In the genomic region with DNA sequence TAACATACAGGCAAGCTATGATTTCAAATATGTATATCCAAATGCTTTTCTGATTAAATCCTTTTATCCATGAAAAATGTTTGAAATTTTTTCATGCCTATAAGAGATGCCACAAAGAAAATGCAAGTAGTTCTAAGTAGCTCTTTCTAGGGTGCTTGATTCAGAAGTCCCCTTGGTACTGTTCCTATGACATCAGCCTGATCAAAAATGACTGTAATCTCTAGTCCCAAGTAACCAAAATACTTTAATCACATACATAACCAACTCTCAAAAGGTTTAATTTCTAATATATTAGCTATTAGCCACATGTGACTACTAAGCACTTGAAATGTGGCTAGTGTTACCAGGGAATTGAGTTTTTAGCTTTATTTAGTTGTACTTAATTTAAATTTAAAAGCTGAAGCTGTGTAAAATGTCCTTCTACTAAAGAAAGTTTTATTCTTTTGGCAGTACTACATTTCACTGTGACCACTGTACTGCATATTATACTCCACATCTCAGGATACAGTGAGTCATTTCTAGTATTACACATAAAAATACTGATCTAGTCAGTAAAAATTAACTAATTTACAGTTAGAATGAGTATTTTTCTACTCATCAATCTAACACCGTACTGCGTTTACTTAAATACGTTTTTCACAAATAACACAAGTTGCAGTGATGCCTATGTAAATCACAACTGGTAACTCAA, we compare ENCODE assay signal across 12 cellular contexts. TPM values are rescaled to one million over a fixed set of nuclear protein-coding genes. Genes with fewer than 3 reads are reported as not detected.
A peak's percentile ranks its signal among the peaks of the same experiment; 100 is the strongest.
DNase-seq lines count a peak whose midpoint lies in the region; ATAC-seq and TF ChIP-seq lines count a peak whose summit lies in the region.
"Had no signal": no experiment of that assay in that cellular context is flagged by ENCODE, and none has a peak within 500 bp of the region (broad histone marks: within the 10 kb centered on the region; RNA-seq: fewer than 3 reads in every experiment).

No MANE protein-coding gene starts in this region.

- H3K27me3 Mint-ChIP-seq in activated B cell treated with CpG ODN at 0.5 μM for 24 hours: no peaks in the 10 kb centered on the region

- TF ChIP-seq POLR2A in ovary (IDR thresholded peaks at IDR 0.05): no peak

- no peak for TF ChIP-seq CTCF in activated B cell treated with CpG ODN at 0.5 μM for 24 hours (IDR thresholded peaks at IDR 0.05)
- no peak for TF ChIP-seq CTCF in ovary (IDR thresholded peaks at IDR 0.05)
- no peak for TF ChIP-seq CTCF in GM10266 (IDR thresholded peaks at IDR 0.05; ENCODE audit: control insufficient read depth, insufficient read depth, low read depth, missing control alignments)

- POLR2A ChIA-PET in activated B cell treated with CpG ODN at 0.5 μM for 24 hours (lab: Charles Lee): interaction anchor here (0.6 to 3.4 kb wide), 13 partner anchors 12 to 178 kb away, joined by 3 to 53 read pairs (median 4); partner anchors contain the start of genes FBXW7 and TMEM154

- TF ChIP-seq EP300 in ovary (IDR thresholded peaks at IDR 0.05): no peak

- H3K27ac Mint-ChIP-seq in activated B cell treated with CpG ODN at 0.5 μM for 24 hours: peak overlapping the region; percentile 83
- H3K27ac Mint-ChIP-seq: nephron progenitor cell had no signal

- H3K9me3 Mint-ChIP-seq in activated B cell treated with CpG ODN at 0.5 μM for 24 hours: no peaks in the 10 kb centered on the region
- H3K9me3 Mint-ChIP-seq: nephron progenitor cell had no signal

- WGBS in ovary, 3 donors: 95 to 97% (median 96%) methylated on average over 3 of the region's 3 CpGs

- DNase-seq in AG08395 (ENCODE audit: low spot score): peak; percentile 8
- DNase-seq in activated B cell treated with CpG ODN at 0.5 μM for 24 hours: no peak
- DNase-seq in ovary: no peak
- DNase-seq in NCI-H69 (lab: John Stamatoyannopoulos, UW): no peak
- DNase-seq in sciatic nerve (ENCODE audit: low spot score): no peak
- no peak for DNase-seq in GM10266 (ENCODE audit: extremely low spot score)
- DNase-seq: activated CD8-positive, alpha-beta memory T cell treated with anti-CD3 and anti-CD28 coated beads, Interleukin-2, amount 50 U/mL, for 48 hours; NCI-H526 treated with DMSO at 0.1 percent for 48 hours; nephron progenitor cell; spleen had no signal

- H3K4me1 Mint-ChIP-seq in activated B cell treated with CpG ODN at 0.5 μM for 24 hours: peaks cover 29% of the 10 kb centered on the region

- peaks cover 7% of the 10 kb centered on the region for H3K36me3 Mint-ChIP-seq in activated B cell treated with CpG ODN at 0.5 μM for 24 hours (ENCODE audit: low read depth)

- peak overlapping the region; percentile 38 for H3K4me3 Mint-ChIP-seq in activated B cell treated with CpG ODN at 0.5 μM for 24 hours
- H3K4me3 Mint-ChIP-seq: nephron progenitor cell had no signal

- peak; percentile 49 for ATAC-seq in GM18907 (IDR thresholded peaks at IDR 0.05; ENCODE audit: unreplicated experiment)
- ATAC-seq in HG03060 (IDR thresholded peaks at IDR 0.05; ENCODE audit: low read depth, unreplicated experiment): peak; percentile 20
- ATAC-seq in activated B cell treated with CpG ODN at 0.5 μM for 24 hours (ENCODE audit: low read depth): no peak
- no peak for ATAC-seq in sciatic nerve

- no peaks in the 10 kb centered on the region for H3K27me3 ChIP-seq in ovary
- H3K27me3 ChIP-seq: spleen had no signal

- H3K36me3 ChIP-seq in ovary: no peaks in the 10 kb centered on the region
- H3K36me3 ChIP-seq: spleen had no signal

- H3K27ac ChIP-seq in ovary: no peak overlapping the region

- no peak overlapping the region for H3K4me3 ChIP-seq in ovary
- H3K4me3 ChIP-seq: spleen had no signal

- intact Hi-C loops in activated B cell treated with CpG ODN at 0.5 μM for 24 hours (cut with micrococcal nuclease) (loop anchor here (1.0 to 5.0 kb wide), 7 partner anchors 17 to 233 kb away; partner anchors contain the start of gene FBXW7), ovary (cut with DNase I) (loop anchor here in 2 of 4 donors (10.0 kb wide), 1 partner anchor 133 kb away; no protein-coding TSS in a partner anchor), sciatic nerve (cut with DNase I) (no loop called here)

- no peaks in the 10 kb centered on the region for H3K4me1 ChIP-seq in ovary (ENCODE audit: insufficient read depth)

- CTCF ChIA-PET in activated B cell treated with CpG ODN at 0.5 μM for 24 hours (lab: Charles Lee): interaction anchor here (0.9 to 8.4 kb wide), 31 partner anchors 7 to 626 kb away, joined by 3 to 143 read pairs (median 4); partner anchors contain the start of gene FBXW7

- no peaks in the 10 kb centered on the region for H3K9me3 ChIP-seq in ovary
- H3K9me3 ChIP-seq: spleen had no signal

RNA-seq across cellular contexts. Expression of gene FBXW7, which starts 33.9 kb away (rescaled TPM):
- total RNA-seq in activated B cell treated with CpG ODN at 0.5 μM for 24 hours (96.5 and 102 TPM in 2 replicates), ovary (10 to 100 TPM; 31.3 to 66.8 (median 43.4) TPM), sciatic nerve (85.0 TPM)
- polyA plus RNA-seq in ovary: 10 to 100 TPM in 1 of 2 donors, 1 to 10 TPM in 1; 9.1 to 17.1 TPM

Comparison
In these comparisons a context has a peak if more than half of its experiments do, and no peak if none do; other contexts are left out.
1. ATAC-seq: peak in GM18907 (single experiment) and HG03060 (single experiment); none in activated B cell treated with CpG ODN at 0.5 μM for 24 hours (single experiment) and sciatic nerve (single experiment).